ENCODE assay signal across 8 cellular contexts in the genomic region with DNA sequence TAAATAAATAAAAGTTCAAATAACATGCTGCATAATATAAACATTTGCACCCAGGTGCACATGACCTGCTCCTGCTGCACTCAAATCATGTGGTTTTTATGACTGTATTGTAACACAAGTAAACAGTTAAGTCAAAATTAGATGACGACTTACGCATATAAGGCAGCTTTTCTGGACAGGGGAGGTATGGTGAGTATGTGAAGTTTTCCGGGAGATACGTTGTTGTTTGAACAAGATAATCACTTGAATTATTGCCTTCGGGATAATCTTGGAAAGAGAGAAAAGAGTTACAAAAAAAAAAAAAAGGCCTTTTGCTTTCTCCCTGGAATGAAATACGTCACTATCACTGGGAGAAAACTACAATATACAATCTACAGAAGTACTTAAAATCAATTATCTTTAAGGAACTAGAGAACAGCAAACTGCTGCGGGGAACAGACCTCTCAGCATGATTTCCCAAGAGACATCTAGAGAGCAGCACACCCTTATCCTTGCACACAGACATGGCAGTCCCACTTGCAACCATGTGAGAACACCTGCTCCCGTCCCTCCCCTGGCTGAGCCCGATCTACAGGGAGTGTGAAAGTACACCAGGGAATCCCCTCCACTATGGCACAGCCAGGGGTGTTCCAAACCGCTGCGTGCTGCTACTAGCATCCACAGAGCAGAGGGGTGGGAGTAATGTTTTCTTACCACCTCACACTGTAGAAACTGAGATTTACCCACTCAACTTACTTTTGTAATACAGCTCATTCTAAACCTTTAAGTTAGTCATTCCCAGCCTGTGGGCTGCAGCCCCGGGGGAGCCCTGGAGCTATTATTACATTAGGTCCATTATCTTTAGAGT. TPM values are rescaled to one million over a fixed set of nuclear protein-coding genes. Genes with fewer than 3 reads are reported as not detected.
DNase-seq lines count a peak whose midpoint lies in the region; ATAC-seq and TF ChIP-seq lines count a peak whose summit lies in the region.

No MANE protein-coding gene starts in this region.

- ATAC-seq in GM21367 (IDR thresholded peaks at IDR 0.05; ENCODE audit: unreplicated experiment): peak; percentile 62
- ATAC-seq in HG03469 (IDR thresholded peaks at IDR 0.05; ENCODE audit: unreplicated experiment): peak; percentile 59
- no peak for ATAC-seq in left lung

- peak; percentile 96 for DNase-seq in GM12865 (ENCODE audit: low read depth)
- DNase-seq in activated T-cell treated with anti-CD3 and anti-CD28 coated beads, Interleukin-2, amount 50 U/mL, for 24 hours: peak; percentile 48
- peak; percentile 17 to 46 (median 18) for DNase-seq in stimulated activated CD4-positive, alpha-beta T cell treated with anti-CD3 and anti-CD28 coated beads, TNF-alpha, amount 100 ng/mL, for 24 hours (ENCODE audit: low read depth in 3 of 3)
- no peak for DNase-seq in HuH-7 (ENCODE audit: low spot score)
- no peak for DNase-seq in iPS-NIHi7 (ENCODE audit: extremely low spot score)
- no peak for DNase-seq in left lung

- intact Hi-C loops in left lung (cut with DNase I): no loop called here

- peaks cover 16% of the 10 kb centered on the region for H3K27me3 Mint-ChIP-seq in activated T-cell treated with anti-CD3 and anti-CD28 coated beads, Interleukin-2, amount 50 U/mL, for 24 hours

- peaks cover 0 to 3% of the 10 kb centered on the region in 2 donors for H3K4me1 ChIP-seq in left lung

- H3K27ac Mint-ChIP-seq in activated T-cell treated with anti-CD3 and anti-CD28 coated beads, Interleukin-2, amount 50 U/mL, for 24 hours: peak overlapping the region; percentile 84

- H3K4me3 ChIP-seq in GM12865 (ENCODE audit: low read depth, low read length) (peak overlapping the region; percentile 53), left lung (no peak overlapping the region)

- no peaks in the 10 kb centered on the region for H3K9me3 ChIP-seq in left lung

- H3K27ac ChIP-seq in left lung: no peak overlapping the region

- peaks cover 22% of the 10 kb centered on the region for H3K4me1 Mint-ChIP-seq in activated T-cell treated with anti-CD3 and anti-CD28 coated beads, Interleukin-2, amount 50 U/mL, for 24 hours (ENCODE audit: low read depth)

- no peaks in the 10 kb centered on the region for H3K9me3 Mint-ChIP-seq in activated T-cell treated with anti-CD3 and anti-CD28 coated beads, Interleukin-2, amount 50 U/mL, for 24 hours

- H3K36me3 Mint-ChIP-seq in activated T-cell treated with anti-CD3 and anti-CD28 coated beads, Interleukin-2, amount 50 U/mL, for 24 hours (ENCODE audit: low read depth): no peaks in the 10 kb centered on the region

- TF ChIP-seq CTCF in GM12865 (IDR thresholded peaks at IDR 0.05; ENCODE audit: insufficient read depth, low read depth, low read length, missing control alignments): no peak
- no peak for TF ChIP-seq CTCF in left lung (IDR thresholded peaks at IDR 0.05)

- H3K4me3 Mint-ChIP-seq in activated T-cell treated with anti-CD3 and anti-CD28 coated beads, Interleukin-2, amount 50 U/mL, for 24 hours: peak overlapping the region; percentile 6

- no peaks in the 10 kb centered on the region for H3K36me3 ChIP-seq in left lung

- no peaks in the 10 kb centered on the region for H3K27me3 ChIP-seq in left lung

RNA-seq across cellular contexts. Expression of a gene that starts 26.3 kb away (rescaled TPM):
- total RNA-seq in left lung: 1 to 10 TPM; 4.6 to 5.7 TPM

Comparison
In these comparisons a context has a peak if more than half of its experiments do, and no peak if none do; other contexts are left out.
1. DNase-seq: peak in GM12865 (single experiment), activated T-cell treated with anti-CD3 and anti-CD28 coated beads, Interleukin-2, amount 50 U/mL, for 24 hours (single experiment) and stimulated activated CD4-positive, alpha-beta T cell treated with anti-CD3 and anti-CD28 coated beads, TNF-alpha, amount 100 ng/mL, for 24 hours (3 of 3); none in HuH-7 (single experiment), iPS-NIHi7 (single experiment) and left lung (0 of 2).